ENCODE assay signal across 15 cellular contexts in the genomic region with DNA sequence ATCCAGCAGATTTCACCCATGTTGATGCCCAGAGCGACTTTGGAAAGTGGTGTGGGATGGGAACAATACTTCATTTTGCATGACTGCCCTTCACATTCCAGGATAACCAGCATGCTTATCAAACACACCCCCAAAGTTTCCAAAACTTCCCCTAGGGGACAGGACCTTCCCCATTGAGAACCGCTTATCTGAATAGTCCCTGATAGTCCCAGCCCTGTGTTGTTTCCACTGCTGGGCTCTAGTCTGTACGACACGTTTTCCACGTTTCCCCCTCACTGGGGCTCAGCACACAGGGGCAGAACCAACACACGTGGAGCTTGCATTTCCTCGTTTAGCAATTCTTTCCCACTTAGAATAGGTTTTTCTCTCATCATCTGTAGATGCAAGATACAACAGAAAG.
DNase-seq lines count a peak whose midpoint lies in the region; ATAC-seq and TF ChIP-seq lines count a peak whose summit lies in the region.
"Had no signal": no experiment of that assay in that cellular context is flagged by ENCODE, and none has a peak within 500 bp of the region (broad histone marks: within the 10 kb centered on the region; RNA-seq: fewer than 3 reads in every experiment).

No MANE protein-coding gene starts in this region.

- no peak overlapping the region for H3K27ac ChIP-seq in right cardiac atrium (ENCODE audit: low read length)
- H3K27ac ChIP-seq in spleen, result peak overlapping the region in 6 of 8 donors; percentile 15 to 77 (median 66)
- H3K27ac ChIP-seq in adrenal gland, result no peak overlapping the region
- H3K27ac ChIP-seq: C4-2B, GM23248, HL-60 had no signal

- peak overlapping the region; percentile 91 for H3K27ac Mint-ChIP-seq in activated B cell treated with CpG ODN at 0.5 μM for 24 hours
- H3K27ac Mint-ChIP-seq: CD4-positive, alpha-beta T cell had no signal

- H3K27me3 ChIP-seq in right cardiac atrium (ENCODE audit: control insufficient read depth, insufficient read depth) (no peaks in the 10 kb centered on the region), spleen (replicated peaks in 1 of 7) (no peaks in the 10 kb centered on the region), adrenal gland (no peaks in the 10 kb centered on the region)

- CTCF ChIA-PET in activated B cell treated with CpG ODN at 0.5 μM for 24 hours (lab: Charles Lee), result interaction anchor here (5.4 kb wide), 1 partner anchor 59 kb away, joined by 22 read pairs; no protein-coding TSS in a partner anchor

- TF ChIP-seq CTCF in activated B cell treated with CpG ODN at 0.5 μM for 24 hours (IDR thresholded peaks at IDR 0.05), result no peak
- TF ChIP-seq CTCF in spleen (IDR thresholded peaks at IDR 0.05 in 8 of 11, conservative IDR thresholded peaks at IDR 0.05 in 3 of 11), result no peak
- no peak for TF ChIP-seq CTCF in adrenal gland (IDR thresholded peaks at IDR 0.05)

- no peak overlapping the region for H3K4me3 ChIP-seq in right cardiac atrium (ENCODE audit: low read length)
- peak overlapping the region in 1 of 8 donors; percentile 61 for H3K4me3 ChIP-seq in spleen
- H3K4me3 ChIP-seq in adrenal gland, result no peak overlapping the region
- H3K4me3 ChIP-seq: GM23248, HAP-1 had no signal

- 57% methylated on average over 7 of the region's 7 CpGs for WGBS in right cardiac atrium
- WGBS in spleen, 5 donors, result 73 to 89% (median 73%) methylated on average over 7 of the region's 7 CpGs
- 65 to 88% (median 81%) methylated on average over 7 of the region's 7 CpGs for WGBS in adrenal gland, 4 donors

- ATAC-seq in right cardiac atrium (peak; percentile 69 to 92), Right ventricle myocardium superior (ENCODE audit: poor library complexity) (no peak), activated B cell treated with CpG ODN at 0.5 μM for 24 hours (ENCODE audit: low read depth) (no peak)

- DNase-seq in right cardiac atrium (no peak), Right ventricle myocardium superior (no peak), activated B cell treated with CpG ODN at 0.5 μM for 24 hours (no peak), spleen (no peak), NCI-H748 (lab: John Stamatoyannopoulos, UW; ENCODE audit: unreplicated experiment) (no peak), adrenal gland (no peak)
- DNase-seq: ACHN; CD4-positive, alpha-beta T cell; DMS153; DMS79; GDM1; GM23248 had no signal

- H3K4me3 Mint-ChIP-seq in activated B cell treated with CpG ODN at 0.5 μM for 24 hours, result peak overlapping the region; percentile 78
- H3K4me3 Mint-ChIP-seq: CD4-positive, alpha-beta T cell had no signal

- H3K9me3 Mint-ChIP-seq in activated B cell treated with CpG ODN at 0.5 μM for 24 hours, result peaks cover 3% of the 10 kb centered on the region
- H3K9me3 Mint-ChIP-seq: CD4-positive, alpha-beta T cell had no signal

- H3K36me3 Mint-ChIP-seq in activated B cell treated with CpG ODN at 0.5 μM for 24 hours (ENCODE audit: low read depth), result peaks cover 9% of the 10 kb centered on the region

- peaks cover 79% of the 10 kb centered on the region for H3K4me1 Mint-ChIP-seq in activated B cell treated with CpG ODN at 0.5 μM for 24 hours

- H3K4me1 ChIP-seq in right cardiac atrium (ENCODE audit: control insufficient read depth, insufficient read depth, low read length) (peaks cover 2% of the 10 kb centered on the region), spleen (peaks cover 0 to 47% (median 17%) of the 10 kb centered on the region in 6 donors), adrenal gland (replicated peaks in 1 of 2) (no peaks in the 10 kb centered on the region)
- H3K4me1 ChIP-seq: HAP-1 had no signal

- peaks cover 0 to 32% (median 0%) of the 10 kb centered on the region in 6 donors for H3K36me3 ChIP-seq in spleen
- H3K36me3 ChIP-seq in adrenal gland (replicated peaks in 1 of 2), result no peaks in the 10 kb centered on the region
- H3K36me3 ChIP-seq: HAP-1 had no signal

- H3K9me3 ChIP-seq in right cardiac atrium (ENCODE audit: control insufficient read depth, low read length) (no peaks in the 10 kb centered on the region), spleen (no peaks in the 10 kb centered on the region), adrenal gland (replicated peaks in 1 of 3) (no peaks in the 10 kb centered on the region)
- H3K9me3 ChIP-seq: HAP-1 had no signal

- no peaks in the 10 kb centered on the region for H3K27me3 Mint-ChIP-seq in activated B cell treated with CpG ODN at 0.5 μM for 24 hours

- intact Hi-C loops in right cardiac atrium (cut with DNase I) (no loop called here), Right ventricle myocardium superior (cut with DNase I) (no loop called here), activated B cell treated with CpG ODN at 0.5 μM for 24 hours (cut with micrococcal nuclease) (no loop called here), spleen (cut with DNase I; ENCODE audit: low total_unique reads) (no loop called here), adrenal gland (cut with DNase I) (no loop called here)

- POLR2A ChIA-PET in activated B cell treated with CpG ODN at 0.5 μM for 24 hours (lab: Charles Lee), result interaction anchor here (0.5 to 1.8 kb wide), 3 partner anchors 60 to 1663 kb away, joined by 3 to 6 read pairs (median 4); no protein-coding TSS in a partner anchor

- no peak for TF ChIP-seq POLR2A in spleen (IDR thresholded peaks at IDR 0.05)
- TF ChIP-seq POLR2A in adrenal gland (IDR thresholded peaks at IDR 0.05), result no peak

Comparison
In these comparisons a context has a peak if more than half of its experiments do, and no peak if none do; other contexts are left out.
1. ATAC-seq: peak in right cardiac atrium (2 of 2); none in Right ventricle myocardium superior (single experiment) and activated B cell treated with CpG ODN at 0.5 μM for 24 hours (single experiment).
2. H3K27ac ChIP-seq: peak in spleen (6 of 8); none in right cardiac atrium (single experiment) and adrenal gland (0 of 5).